In the genomic region with DNA sequence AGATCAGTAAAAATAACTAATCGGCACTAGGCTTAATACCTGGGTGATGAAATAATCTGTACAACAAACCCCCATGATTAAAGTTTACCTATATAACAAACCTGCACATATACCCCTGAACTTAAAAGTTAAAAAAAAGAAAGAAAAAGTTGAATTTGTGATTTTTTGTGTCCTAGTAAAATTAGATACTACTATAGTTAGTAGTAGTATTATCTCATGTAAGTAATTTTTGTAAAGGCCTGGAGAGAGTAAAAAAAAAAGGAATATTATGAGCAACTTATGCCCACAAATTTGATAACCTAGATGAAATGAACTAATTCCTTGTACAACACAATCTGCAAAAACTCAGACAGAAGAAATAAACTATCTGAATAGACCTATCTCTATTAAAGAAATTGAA, we compare ENCODE assay signal across 27 cellular contexts.
"Had no signal": no experiment of that assay in that cellular context is flagged by ENCODE, and none has a peak within 500 bp of the region (broad histone marks: within the 10 kb centered on the region; RNA-seq: fewer than 3 reads in every experiment).

No MANE protein-coding gene starts in this region.

- H3K4me1 ChIP-seq: colonic mucosa, esophagus muscularis mucosa, esophagus squamous epithelium, foreskin keratinocyte, gastrocnemius medialis, gastroesophageal sphincter, heart left ventricle, heart right ventricle had no signal

- H3K36me3 ChIP-seq: colonic mucosa, esophagus muscularis mucosa, esophagus squamous epithelium, gastrocnemius medialis, gastroesophageal sphincter, heart left ventricle, heart right ventricle had no signal

- ATAC-seq: effector memory CD8-positive, alpha-beta T cell; esophagus mucosa; foreskin keratinocyte; gastrocnemius medialis; gastroesophageal sphincter; heart left ventricle; heart right ventricle had no signal

- DNase-seq: colonic mucosa; cortex of kidney; dermis blood vessel endothelial cell; dorsolateral prefrontal cortex; effector CD4-positive, alpha-beta T cell; effector CD8-positive, alpha-beta T cell; effector memory CD4-positive, alpha-beta T cell; effector memory CD8-positive, alpha-beta T cell; endodermal cell; erythroblast; esophagus squamous epithelium; foreskin fibroblast; foreskin keratinocyte; foreskin melanocyte; gastrocnemius medialis; glutamatergic neuron; head of caudate nucleus; heart left ventricle; heart right ventricle had no signal

- H3K9me3 ChIP-seq: colonic mucosa, esophagus muscularis mucosa, esophagus squamous epithelium, gastrocnemius medialis, gastroesophageal sphincter, heart left ventricle, heart right ventricle had no signal

- H3K27ac ChIP-seq: colonic mucosa, coronary artery, dorsolateral prefrontal cortex, epithelial cell of prostate, esophagus muscularis mucosa, esophagus squamous epithelium, foreskin keratinocyte, gastrocnemius medialis, gastroesophageal sphincter, heart left ventricle, heart right ventricle, hepatocyte had no signal

- FAIRE-seq: endometrium, endothelial cell of umbilical vein had no signal

- H3K4me3 ChIP-seq: colonic mucosa, coronary artery, dorsolateral prefrontal cortex, esophagus muscularis mucosa, esophagus squamous epithelium, gastrocnemius medialis, gastroesophageal sphincter, heart left ventricle, heart right ventricle, hepatocyte had no signal
